In genomic region chr1:180555411-180555810, GRCh38 we compare ENCODE assay signal across 39 cellular contexts. TPM values are rescaled to one million over a fixed set of nuclear protein-coding genes. Genes with fewer than 3 reads are reported as not detected.
"Had no signal": no experiment of that assay in that cellular context is flagged by ENCODE, and none has a peak within 500 bp of the region (broad histone marks: within the 10 kb centered on the region; RNA-seq: fewer than 3 reads in every experiment).

No MANE protein-coding gene starts in this region.

- H3K4me3 ChIP-seq: ascending aorta, cardiac muscle cell had no signal

- DNase-seq: activated CD4-positive, alpha-beta memory T cell treated with anti-CD3 and anti-CD28 coated beads, Interleukin-2, amount 10 ng/mL, durations not matched to agents 7 days and 5 days; activated CD4-positive, alpha-beta T cell treated with anti-CD3 and anti-CD28 coated beads for 1 hour; activated CD4-positive, alpha-beta T cell treated with anti-CD3 and anti-CD28 coated beads for 36 hours; activated CD4-positive, alpha-beta T cell treated with anti-CD3 and anti-CD28 coated beads for 48 hours; activated CD4-positive, alpha-beta T cell treated with anti-CD3 and anti-CD28 coated beads, Interleukin-2, amount 10 ng/mL, durations not matched to agents 7 days and 5 days; activated CD4-positive, alpha-beta T cell treated with anti-CD3 and anti-CD28 coated beads, Interleukin-2, amount 50 U/mL, for 48 hours; activated CD4-positive, CD25-positive, alpha-beta regulatory T cell; activated CD8-positive, alpha-beta memory T cell treated with anti-CD3 and anti-CD28 coated beads for 24 hours; activated CD8-positive, alpha-beta memory T cell treated with anti-CD3 and anti-CD28 coated beads, Interleukin-2, amount 10 ng/mL, durations not matched to agents 7 days and 5 days; activated CD8-positive, alpha-beta memory T cell treated with anti-CD3 and anti-CD28 coated beads, Interleukin-2, amount 50 U/mL, for 48 hours; activated CD8-positive, alpha-beta T cell treated with anti-CD3 and anti-CD28 coated beads, Interleukin-2, amount 10 ng/mL, durations not matched to agents 7 days and 5 days; activated effector memory CD4-positive, alpha-beta T cell treated with Interleukin-2 at 50 U/mL for 16 hours; activated gamma-delta T cell; activated naive CD4-positive, alpha-beta T cell treated with anti-CD3 and anti-CD28 coated beads, Interleukin-2, amount 10 ng/mL, durations not matched to agents 7 days and 5 days; activated naive CD4-positive, alpha-beta T cell treated with Interleukin-2 at 50 U/mL for 16 hours; activated naive CD8-positive, alpha-beta T cell treated with anti-CD3 and anti-CD28 coated beads, Interleukin-2, amount 10 ng/mL, durations not matched to agents 7 days and 5 days; activated naive CD8-positive, alpha-beta T cell treated with anti-CD3 and anti-CD28 coated beads, Interleukin-2, amount 50 U/mL, for 24 hours; activated T-cell treated with anti-CD3 and anti-CD28 coated beads, Interleukin-2, amount 50 U/mL, for 24 hours; activated T-cell treated with anti-CD3 and anti-CD28 coated beads, Interleukin-2, amount 50 U/mL, for 48 hours; amygdala; anterior cingulate cortex; caudate nucleus; cerebellar nuclear complex; T-helper 1 cell; T-helper 2 cell; T-helper 9 cell; WERI-Rb-1 had no signal

- H3K4me3 Mint-ChIP-seq: activated CD4-positive, alpha-beta memory T cell treated with anti-CD3 and anti-CD28 coated beads, Interleukin-2, amount 10 ng/mL, durations not matched to agents 7 days and 5 days; activated CD4-positive, alpha-beta T cell treated with anti-CD3 and anti-CD28 coated beads for 36 hours; activated CD4-positive, alpha-beta T cell treated with anti-CD3 and anti-CD28 coated beads, Interleukin-2, amount 10 ng/mL, durations not matched to agents 7 days and 5 days; activated CD8-positive, alpha-beta memory T cell treated with anti-CD3 and anti-CD28 coated beads, Interleukin-2, amount 10 ng/mL, durations not matched to agents 7 days and 5 days; activated CD8-positive, alpha-beta T cell treated with anti-CD3 and anti-CD28 coated beads, Interleukin-2, amount 10 ng/mL, durations not matched to agents 7 days and 5 days; activated naive CD4-positive, alpha-beta T cell treated with anti-CD3 and anti-CD28 coated beads, Interleukin-2, amount 10 ng/mL, durations not matched to agents 7 days and 5 days; activated naive CD4-positive, alpha-beta T cell treated with anti-CD3 and anti-CD28 coated beads, Interleukin-2, amount 50 U/mL, for 24 hours; activated naive CD8-positive, alpha-beta T cell; activated naive CD8-positive, alpha-beta T cell treated with anti-CD3 and anti-CD28 coated beads, Interleukin-2, amount 10 ng/mL, durations not matched to agents 7 days and 5 days; activated naive CD8-positive, alpha-beta T cell treated with anti-CD3 and anti-CD28 coated beads, Interleukin-2, amount 50 U/mL, for 24 hours; activated T-cell treated with anti-CD3 and anti-CD28 coated beads, Interleukin-2, amount 50 U/mL, for 24 hours; brain; central memory CD8-positive, alpha-beta T cell; T-helper 1 cell treated with Interleukin-12 subunit alpha and Interleukin-12 subunit beta and Interleukin-4 antibody, amounts not matched to agents 30 μg/mL and 1 μg/mL, for 36 hours; T-helper 2 cell treated with Interferon-gamma antibody and Interleukin-4, amounts not matched to agents 5 μg/mL and 100 μg/mL, for 36 hours; WTC11 had no signal

- H3K27ac ChIP-seq: ascending aorta, cardiac muscle cell, WERI-Rb-1 had no signal

- H3K9me3 ChIP-seq: ascending aorta had no signal

- H3K9me3 Mint-ChIP-seq: activated CD4-positive, alpha-beta memory T cell treated with anti-CD3 and anti-CD28 coated beads, Interleukin-2, amount 10 ng/mL, durations not matched to agents 7 days and 5 days; activated CD4-positive, alpha-beta T cell treated with anti-CD3 and anti-CD28 coated beads, Interleukin-2, amount 10 ng/mL, durations not matched to agents 7 days and 5 days; activated naive CD4-positive, alpha-beta T cell treated with anti-CD3 and anti-CD28 coated beads, Interleukin-2, amount 10 ng/mL, durations not matched to agents 7 days and 5 days; activated naive CD4-positive, alpha-beta T cell treated with anti-CD3 and anti-CD28 coated beads, Interleukin-2, amount 50 U/mL, for 24 hours; activated naive CD8-positive, alpha-beta T cell treated with anti-CD3 and anti-CD28 coated beads, Interleukin-2, amount 10 ng/mL, durations not matched to agents 7 days and 5 days; activated T-cell treated with anti-CD3 and anti-CD28 coated beads, Interleukin-2, amount 50 U/mL, for 24 hours; activated T-helper 2 cell treated with anti-CD3 and anti-CD28 coated beads, Interferon-gamma antibody, Interleukin-2, Interleukin-4, amounts not matched to agents 10 μg/mL and 5 μg/mL and 100 μg/mL, durations not matched to agents 14 hours and 24 hours and 36 hours; central memory CD8-positive, alpha-beta T cell; T-helper 1 cell treated with Interleukin-12 subunit alpha and Interleukin-12 subunit beta and Interleukin-4 antibody, amounts not matched to agents 30 μg/mL and 1 μg/mL, for 36 hours; T-helper 2 cell treated with Interferon-gamma antibody and Interleukin-4, amounts not matched to agents 5 μg/mL and 100 μg/mL, for 36 hours had no signal

- H3K4me1 Mint-ChIP-seq: activated CD4-positive, alpha-beta memory T cell treated with anti-CD3 and anti-CD28 coated beads, Interleukin-2, amount 10 ng/mL, durations not matched to agents 7 days and 5 days; activated CD4-positive, alpha-beta T cell treated with anti-CD3 and anti-CD28 coated beads for 36 hours; activated CD4-positive, alpha-beta T cell treated with anti-CD3 and anti-CD28 coated beads, Interleukin-2, amount 10 ng/mL, durations not matched to agents 7 days and 5 days; activated CD8-positive, alpha-beta memory T cell treated with anti-CD3 and anti-CD28 coated beads, Interleukin-2, amount 10 ng/mL, durations not matched to agents 7 days and 5 days; activated naive CD4-positive, alpha-beta T cell treated with anti-CD3 and anti-CD28 coated beads, Interleukin-2, amount 10 ng/mL, durations not matched to agents 7 days and 5 days; activated naive CD4-positive, alpha-beta T cell treated with anti-CD3 and anti-CD28 coated beads, Interleukin-2, amount 50 U/mL, for 24 hours; activated naive CD8-positive, alpha-beta T cell treated with anti-CD3 and anti-CD28 coated beads, Interleukin-2, amount 10 ng/mL, durations not matched to agents 7 days and 5 days; activated naive CD8-positive, alpha-beta T cell treated with anti-CD3 and anti-CD28 coated beads, Interleukin-2, amount 50 U/mL, for 24 hours; central memory CD8-positive, alpha-beta T cell had no signal

- H3K36me3 Mint-ChIP-seq: activated CD8-positive, alpha-beta memory T cell treated with anti-CD3 and anti-CD28 coated beads, Interleukin-2, amount 10 ng/mL, durations not matched to agents 7 days and 5 days; activated naive CD4-positive, alpha-beta T cell treated with anti-CD3 and anti-CD28 coated beads, Interleukin-2, amount 10 ng/mL, durations not matched to agents 7 days and 5 days; activated naive CD4-positive, alpha-beta T cell treated with anti-CD3 and anti-CD28 coated beads, Interleukin-2, amount 50 U/mL, for 24 hours; activated naive CD8-positive, alpha-beta T cell; activated naive CD8-positive, alpha-beta T cell treated with anti-CD3 and anti-CD28 coated beads, Interleukin-2, amount 10 ng/mL, durations not matched to agents 7 days and 5 days; brain had no signal

- H3K36me3 ChIP-seq: ascending aorta, cardiac muscle cell, WERI-Rb-1 had no signal

- H3K27me3 Mint-ChIP-seq: brain had no signal

- H3K27ac Mint-ChIP-seq: activated CD4-positive, alpha-beta memory T cell treated with anti-CD3 and anti-CD28 coated beads, Interleukin-2, amount 10 ng/mL, durations not matched to agents 7 days and 5 days; activated CD4-positive, alpha-beta T cell treated with anti-CD3 and anti-CD28 coated beads for 36 hours; activated CD4-positive, alpha-beta T cell treated with anti-CD3 and anti-CD28 coated beads, Interleukin-2, amount 10 ng/mL, durations not matched to agents 7 days and 5 days; activated CD8-positive, alpha-beta memory T cell treated with anti-CD3 and anti-CD28 coated beads, Interleukin-2, amount 10 ng/mL, durations not matched to agents 7 days and 5 days; activated CD8-positive, alpha-beta T cell treated with anti-CD3 and anti-CD28 coated beads, Interleukin-2, amount 10 ng/mL, durations not matched to agents 7 days and 5 days; activated naive CD4-positive, alpha-beta T cell treated with anti-CD3 and anti-CD28 coated beads, Interleukin-2, amount 10 ng/mL, durations not matched to agents 7 days and 5 days; activated naive CD4-positive, alpha-beta T cell treated with anti-CD3 and anti-CD28 coated beads, Interleukin-2, amount 50 U/mL, for 24 hours; activated naive CD8-positive, alpha-beta T cell; activated naive CD8-positive, alpha-beta T cell treated with anti-CD3 and anti-CD28 coated beads, Interleukin-2, amount 10 ng/mL, durations not matched to agents 7 days and 5 days; activated naive CD8-positive, alpha-beta T cell treated with anti-CD3 and anti-CD28 coated beads, Interleukin-2, amount 50 U/mL, for 24 hours; activated T-cell treated with anti-CD3 and anti-CD28 coated beads, Interleukin-2, amount 50 U/mL, for 24 hours; activated T-helper 2 cell treated with anti-CD3 and anti-CD28 coated beads, Interferon-gamma antibody, Interleukin-2, Interleukin-4, amounts not matched to agents 10 μg/mL and 5 μg/mL and 100 μg/mL, durations not matched to agents 14 hours and 24 hours and 36 hours; brain; T-helper 1 cell treated with Interleukin-12 subunit alpha and Interleukin-12 subunit beta and Interleukin-4 antibody, amounts not matched to agents 30 μg/mL and 1 μg/mL, for 36 hours; T-helper 2 cell treated with Interferon-gamma antibody and Interleukin-4, amounts not matched to agents 5 μg/mL and 100 μg/mL, for 36 hours; WTC11 had no signal

RNA-seq across cellular contexts. Expression of gene OVAAL, which starts 3.4 kb away (rescaled TPM):
- total RNA-seq: activated CD4-positive, alpha-beta memory T cell treated with anti-CD3 and anti-CD28 coated beads, Interleukin-2, amount 10 ng/mL, durations not matched to agents 7 days and 5 days; activated CD4-positive, alpha-beta T cell treated with anti-CD3 and anti-CD28 coated beads for 36 hours; activated CD4-positive, alpha-beta T cell treated with anti-CD3 and anti-CD28 coated beads, Interleukin-2, amount 10 ng/mL, durations not matched to agents 7 days and 5 days; activated CD8-positive, alpha-beta memory T cell treated with anti-CD3 and anti-CD28 coated beads, Interleukin-2, amount 10 ng/mL, durations not matched to agents 7 days and 5 days; activated CD8-positive, alpha-beta T cell treated with anti-CD3 and anti-CD28 coated beads, Interleukin-2, amount 10 ng/mL, durations not matched to agents 7 days and 5 days; activated naive CD8-positive, alpha-beta T cell treated with anti-CD3 and anti-CD28 coated beads, Interleukin-2, amount 10 ng/mL, durations not matched to agents 7 days and 5 days; activated T-helper 2 cell treated with anti-CD3 and anti-CD28 coated beads, Interferon-gamma antibody, Interleukin-2, Interleukin-4, amounts not matched to agents 10 μg/mL and 5 μg/mL and 100 μg/mL, durations not matched to agents 14 hours and 24 hours and 36 hours; ascending aorta; bronchial epithelial cell; chondrocyte; WTC11 had no signal
